Comparison of ENCODE assay signal across 8 cellular contexts in the genomic region with DNA sequence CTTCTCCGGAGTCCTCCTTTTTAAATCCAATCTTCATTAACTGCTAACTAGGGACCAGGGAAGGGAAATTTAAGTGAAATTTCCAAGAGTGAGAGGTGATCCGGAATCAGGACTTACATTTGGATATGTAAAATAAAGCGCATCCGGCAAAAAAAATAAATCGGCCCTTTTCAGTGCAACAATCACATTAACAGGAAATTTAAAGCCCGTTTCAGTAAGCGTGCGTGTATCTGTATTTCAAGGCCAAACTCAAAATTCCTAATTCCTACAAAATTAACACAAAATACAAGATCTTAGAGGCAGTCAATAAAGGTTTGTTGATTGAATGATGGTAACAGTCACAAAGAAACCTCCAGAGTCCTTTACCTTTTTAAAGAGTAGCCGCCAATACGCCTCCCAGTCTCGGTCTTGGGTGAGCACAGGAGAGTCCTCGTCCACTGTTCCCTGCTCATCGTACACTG. TPM values are rescaled to one million over a fixed set of nuclear protein-coding genes. Genes with fewer than 3 reads are reported as not detected.
DNase-seq lines count a peak whose midpoint lies in the region; ATAC-seq and TF ChIP-seq lines count a peak whose summit lies in the region.

No MANE protein-coding gene starts in this region.

- intact Hi-C loops in PC-3 (cut with micrococcal nuclease) (loop anchor here (1.0 to 5.0 kb wide), 4 partner anchors 78 to 251 kb away; a partner anchor contains a TSS), ovary (cut with DNase I) (no loop called here)

- CTCF ChIA-PET in PC-3 (lab: Charles Lee) = interaction anchor here (1.0 to 1.5 kb wide), 2 partner anchors 12 to 150 kb away, joined by 5 to 13 read pairs; a partner anchor contains a TSS

- peak overlapping the region; percentile 79 for H3K4me2 ChIP-seq in PC-3 (ENCODE audit: low read length)

- peak overlapping the region; percentile 80 for H3K27ac ChIP-seq in PC-3 (ENCODE audit: low read length)
- H3K27ac ChIP-seq in epithelial cell of prostate = peak overlapping the region; percentile 84
- peak overlapping the region in 1 of 2 donors; percentile 58 for H3K27ac ChIP-seq in ovary

- H3K4me3 ChIP-seq in PC-3 (ENCODE audit: low read length) = peak overlapping the region; percentile 69
- peak overlapping the region; percentile 86 for H3K4me3 ChIP-seq in ovary

- peaks cover 27% of the 10 kb centered on the region for H3K36me3 ChIP-seq in ES-I3 (ENCODE audit: insufficient read depth, low read length)
- peaks cover 68% of the 10 kb centered on the region for H3K36me3 ChIP-seq in PC-3 (ENCODE audit: low read depth, low read length)
- no peaks in the 10 kb centered on the region for H3K36me3 ChIP-seq in ovary

- peak overlapping the region; percentile 62 for H2AFZ ChIP-seq in PC-3 (ENCODE audit: low read length)

- TF ChIP-seq CTCF in PC-3 (conservative IDR thresholded peaks at IDR 0.05; ENCODE audit: low read depth, low read length) (no peak), ovary (IDR thresholded peaks at IDR 0.05) (no peak)

- H3K9ac ChIP-seq in ES-I3 (ENCODE audit: low read depth, low read length) (peak overlapping the region; percentile 91), PC-3 (ENCODE audit: low read length) (peak overlapping the region; percentile 85)

- no peak for TF ChIP-seq POLR2A in ovary (IDR thresholded peaks at IDR 0.05)

- no peak for ATAC-seq in PC-3

- H3K79me2 ChIP-seq in PC-3 (ENCODE audit: low read length) = peaks cover 89% of the 10 kb centered on the region

- BruUV-seq in PC-3 (replicated peaks; lab: Mats Ljungman, UMichigan) = TSS peak; percentile 40

- no peak for DNase-seq in PC-3
- no peak for DNase-seq in epithelial cell of prostate (ENCODE audit: low read depth, low spot score)
- no peak for DNase-seq in ovary
- DNase-seq in NCI-H1930 (lab: John Stamatoyannopoulos, UW) = no peak
- no peak for DNase-seq in hepatic stellate cell (ENCODE audit: low spot score)
- DNase-seq in activated CD4-positive, alpha-beta T cell treated with anti-CD3 and anti-CD28 coated beads, Interleukin-2, amount 50 U/mL, for 1 hour = no peak
- DNase-seq in activated gamma-delta T cell (lab: John Stamatoyannopoulos, UW) = no peak

- no peak for TF ChIP-seq EP300 in ovary (IDR thresholded peaks at IDR 0.05)

- peaks cover 43% of the 10 kb centered on the region for H4K20me1 ChIP-seq in PC-3 (ENCODE audit: low read length)

- H3F3A ChIP-seq in PC-3 (ENCODE audit: low read length, unreplicated experiment) = peaks cover 12% of the 10 kb centered on the region

- peaks cover 9% of the 10 kb centered on the region; the same call in 1 of the 2 replicates for H3K4me1 ChIP-seq in ES-I3 (ENCODE audit: insufficient read depth, low read length)
- peaks cover 46% of the 10 kb centered on the region for H3K4me1 ChIP-seq in PC-3 (ENCODE audit: insufficient read depth, low read length)
- no peaks in the 10 kb centered on the region for H3K4me1 ChIP-seq in ovary (ENCODE audit: insufficient read depth)

- H3K27me3 ChIP-seq in PC-3 (ENCODE audit: low read length) (no peaks in the 10 kb centered on the region), ovary (no peaks in the 10 kb centered on the region)

- H3K9me3 ChIP-seq in ES-I3 (ENCODE audit: control insufficient read depth, insufficient read depth, low read length) = no peaks in the 10 kb centered on the region
- H3K9me3 ChIP-seq in PC-3 (ENCODE audit: low read length) = no peaks in the 10 kb centered on the region
- no peaks in the 10 kb centered on the region for H3K9me3 ChIP-seq in ovary

- 1 to 2% (median 1%) methylated on average over 13 of the region's 13 CpGs for WGBS in ovary, 3 donors

- POLR2A ChIA-PET in PC-3 (lab: Charles Lee; ENCODE audit: unreplicated experiment) = interaction anchor here (0.6 to 1.5 kb wide), 14 partner anchors 9 to 574 kb away, joined by 3 to 16 read pairs (median 4); a partner anchor contains a TSS

- H3K9me2 ChIP-seq in PC-3 (replicated peaks; ENCODE audit: low read length) = no peaks in the 10 kb centered on the region

RNA-seq across cellular contexts. Expression of a gene that starts 0.7 kb away (rescaled TPM):
- 282 and 283 TPM in 2 replicates for total RNA-seq in PC-3 (2014; rRNA removed)
- total RNA-seq in ovary = 10 to 100 TPM; 14.5 to 24.3 (median 16.4) TPM
- polyA plus RNA-seq in ovary = 10 to 100 TPM; 13.3 to 16.7 TPM

RNA-seq across cellular contexts. Expression of a gene that starts 6.1 kb away (rescaled TPM):
- total RNA-seq in PC-3 (2014; rRNA removed) = 230 and 275 TPM in 2 replicates
- total RNA-seq in ovary = 100 to 1,000 TPM in 1 of 7 donors, 10 to 100 TPM in 6; 26.3 to 101 (median 59.4) TPM
- 10 to 100 TPM; 35.0 to 49.8 TPM for polyA plus RNA-seq in ovary

Comparison
In these comparisons a context has a peak if more than half of its experiments do, and no peak if none do; other contexts are left out.
1. RNA of a gene that starts 0.7 kb away (total RNA-seq): 282 to 283 TPM in PC-3; 14.5 to 24.3 TPM in ovary; every median in the first group is over 10 times any median in the second.